In the genomic region with DNA sequence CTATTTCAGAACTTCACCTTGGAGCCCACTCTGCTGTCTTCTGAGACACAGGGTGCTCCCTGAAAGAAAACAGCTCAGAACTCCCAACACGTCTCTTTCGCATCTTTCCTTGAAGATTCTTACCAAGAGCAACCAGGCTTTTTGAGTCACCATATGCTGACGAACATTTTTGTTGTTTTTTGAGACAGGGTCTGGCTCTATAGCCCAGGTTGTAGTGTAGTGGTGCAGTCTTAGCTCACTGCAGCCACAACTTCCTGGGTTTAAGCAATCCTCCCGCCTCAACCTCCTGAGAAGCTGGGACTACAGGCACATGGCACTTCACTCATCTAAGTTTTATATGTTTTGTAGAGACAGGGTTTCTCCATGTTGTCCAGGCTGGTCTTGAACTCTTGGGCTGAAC, we compare ENCODE assay signal across 31 cellular contexts.
DNase-seq lines count a peak whose midpoint lies in the region; ATAC-seq, FAIRE-seq and TF ChIP-seq lines count a peak whose summit lies in the region.
"Had no signal": no experiment of that assay in that cellular context is flagged by ENCODE, and none has a peak within 500 bp of the region (broad histone marks: within the 10 kb centered on the region; RNA-seq: fewer than 3 reads in every experiment).

No MANE protein-coding gene starts in this region.

- no peaks in the 10 kb centered on the region for H3K27me3 ChIP-seq in HepG2 (ENCODE audit: control insufficient read depth in 1 of 2, insufficient read depth in 2 of 2, low read length in 2 of 2)
- H3K27me3 ChIP-seq: esophagus squamous epithelium, gastrocnemius medialis, neutrophil had no signal

- H3K9me3 ChIP-seq in HepG2 (ENCODE audit: low read length): no peaks in the 10 kb centered on the region
- H3K9me3 ChIP-seq: esophagus squamous epithelium, gastrocnemius medialis, neutrophil, psoas muscle had no signal

- TF ChIP-seq CTCF in natural killer cell (IDR thresholded peaks at IDR 0.05) (no peak), WTC11 (IDR thresholded peaks at IDR 0.05) (no peak), HepG2 (CRISPR knock-in tag; IDR thresholded peaks at IDR 0.05) (no peak)

- no peak overlapping the region for H3K4me2 ChIP-seq in HepG2 (ENCODE audit: low read depth, low read length)
- H3K4me2 ChIP-seq: GM23338 had no signal

- H3K36me3 Mint-ChIP-seq in natural killer cell treated with Interleukin-12 subunit alpha and Interleukin-12 subunit beta and Interleukin-15 and Interleukin-18, amount 100 ng/mL, for 72 hours: no peaks in the 10 kb centered on the region
- no peaks in the 10 kb centered on the region for H3K36me3 Mint-ChIP-seq in natural killer cell
- H3K36me3 Mint-ChIP-seq in WTC11: peaks cover 11% of the 10 kb centered on the region; the same call in 1 of the 2 replicates

- no peaks in the 10 kb centered on the region for H4K20me1 ChIP-seq in HepG2 (ENCODE audit: insufficient read depth, low read length)

- no peak overlapping the region for H3K9ac ChIP-seq in HepG2 (ENCODE audit: insufficient read depth, low read depth, low read length)

- H3K27ac ChIP-seq in HepG2 (ENCODE audit: extremely low read length, insufficient read depth, low read length): no peak overlapping the region
- H3K27ac ChIP-seq: gastrocnemius medialis, neutrophil, psoas muscle had no signal

- 96% methylated on average over 4 of the region's 4 CpGs for WGBS in HepG2 (ENCODE audit: low lambda C conversion rate)

- no peaks in the 10 kb centered on the region for H3K27me3 Mint-ChIP-seq in natural killer cell treated with Interleukin-12 subunit alpha and Interleukin-12 subunit beta and Interleukin-15 and Interleukin-18, amount 100 ng/mL, for 72 hours
- H3K27me3 Mint-ChIP-seq in natural killer cell (ENCODE audit: low read depth in 2 of 2): no peaks in the 10 kb centered on the region
- H3K27me3 Mint-ChIP-seq in WTC11 (ENCODE audit: low read depth): no peaks in the 10 kb centered on the region
- H3K27me3 Mint-ChIP-seq: activated CD4-positive, alpha-beta memory T cell treated with anti-CD3 and anti-CD28 coated beads for 36 hours; activated naive CD4-positive, alpha-beta T cell treated with anti-CD3 and anti-CD28 coated beads, Interleukin-2, amount 50 U/mL, for 24 hours; activated T-helper 17 cell treated with anti-CD3 and anti-CD28 coated beads, Interleukin-2, amount 50 U/mL, for 72 hours; CD8-positive, alpha-beta memory T cell; dendritic cell treated with granulocyte-macrophage colony-stimulating factor and Interleukin-4, amounts not matched to agents 40 ng/mL and 50 ng/mL, for 4 days; memory B cell had no signal

- H2AFZ ChIP-seq in HepG2 (ENCODE audit: low read length): no peak overlapping the region
- H2AFZ ChIP-seq: GM23338 had no signal

- BruUV-seq in HepG2 (replicated peaks; lab: Mats Ljungman, UMichigan): no TSS peak

- no peaks in the 10 kb centered on the region for H3K79me2 ChIP-seq in HepG2 (ENCODE audit: insufficient read depth, low read length)

- H3K4me3 ChIP-seq in HepG2 (replicated peaks in 1 of 3; ENCODE audit: insufficient read depth in 1 of 3, low read depth in 2 of 3, low read length in 3 of 3): no peak overlapping the region
- H3K4me3 ChIP-seq: esophagus squamous epithelium, gastrocnemius medialis, GM23338, psoas muscle had no signal

- CTCF ChIA-PET in WTC11 (lab: Charles Lee) (interaction anchor here (1.6 kb wide), 1 partner anchor 21 kb away, joined by 3 read pairs; no protein-coding TSS in a partner anchor), HepG2 (lab: Yijun Ruan, JAX; ENCODE audit: low intra/inter-chr PET ratio, low total read pairs) (no interaction called here)

- FAIRE-seq in HepG2 (lab: Jason Lieb, UNC): no peak
- FAIRE-seq: A204.1 had no signal

- no peak for DNase-seq in natural killer cell treated with Interleukin-12 subunit alpha and Interleukin-12 subunit beta and Interleukin-15 and Interleukin-18, amount 100 ng/mL, for 72 hours (ENCODE audit: low spot score)
- DNase-seq in natural killer cell (no peak), WTC11 (ENCODE audit: low spot score) (no peak), HepG2 (ENCODE audit: low spot score) (no peak), NCI-H2029 (lab: John Stamatoyannopoulos, UW) (no peak), NCI-H1417 (lab: John Stamatoyannopoulos, UW) (no peak)
- no peak for DNase-seq in activated CD4-positive, alpha-beta T cell treated with anti-CD3 and anti-CD28 coated beads for 4 hours
- DNase-seq: activated CD4-positive, alpha-beta memory T cell treated with anti-CD3 and anti-CD28 coated beads for 36 hours; activated CD4-positive, CD25-positive, alpha-beta regulatory T cell; activated CD8-positive, alpha-beta memory T cell treated with anti-CD3 and anti-CD28 coated beads, Interleukin-2, amount 50 U/mL, for 48 hours; caudate nucleus; CD8-positive, alpha-beta memory T cell; DMS153; esophagus squamous epithelium; gastrocnemius medialis; hippocampal formation; NCI-H1436; NCI-H446 treated with DMSO at 0.1 percent for 48 hours; NCI-H82; psoas muscle; stimulated activated naive CD4-positive, alpha-beta T cell; SW 1271; T1000 had no signal

- H3K36me3 ChIP-seq in HepG2 (replicated peaks in 1 of 2; ENCODE audit: control insufficient read depth in 1 of 2, insufficient read depth in 2 of 2, low read length in 2 of 2): peaks cover 6 to 16% of the 10 kb centered on the region in 2 experiments
- H3K36me3 ChIP-seq: neutrophil had no signal

- peaks cover 9% of the 10 kb centered on the region for H3K4me1 ChIP-seq in HepG2 (ENCODE audit: insufficient read depth, low read length)
- H3K4me1 ChIP-seq: esophagus squamous epithelium had no signal

- TF ChIP-seq POLR2A in HepG2 (IDR thresholded peaks at IDR 0.05; ENCODE audit: insufficient read depth in 1 of 2, low read depth in 2 of 2, low read length in 2 of 2): no peak

- no peaks in the 10 kb centered on the region for H3K9me3 Mint-ChIP-seq in natural killer cell treated with Interleukin-12 subunit alpha and Interleukin-12 subunit beta and Interleukin-15 and Interleukin-18, amount 100 ng/mL, for 72 hours
- H3K9me3 Mint-ChIP-seq in natural killer cell (no peaks in the 10 kb centered on the region), WTC11 (no peaks in the 10 kb centered on the region)
- H3K9me3 Mint-ChIP-seq: activated naive CD4-positive, alpha-beta T cell treated with anti-CD3 and anti-CD28 coated beads, Interleukin-2, amount 50 U/mL, for 24 hours; activated T-helper 17 cell treated with anti-CD3 and anti-CD28 coated beads, Interleukin-2, amount 50 U/mL, for 72 hours; dendritic cell treated with granulocyte-macrophage colony-stimulating factor and Interleukin-4, amounts not matched to agents 40 ng/mL and 50 ng/mL, for 4 days; GM23338; memory B cell had no signal

- in situ Hi-C loops in HepG2 (cut with HindIII; ENCODE audit: extremely low pct_ligation_motif_present, low pct_unique_long_range_greater_than_20kb): no loop called here

- intact Hi-C loops in natural killer cell (cut with micrococcal nuclease) (no loop called here), HepG2 (cut with micrococcal nuclease; ENCODE audit: unreplicated experiment) (no loop called here)

- TF ChIP-seq EP300 in HepG2 (IDR thresholded peaks at IDR 0.05; ENCODE audit: low read depth in 2 of 2, low read length in 2 of 2) (no peak), HepG2 (CRISPR knock-in tag; IDR thresholded peaks at IDR 0.05; ENCODE audit: borderline replicate concordance) (no peak)

- POLR2A ChIA-PET in WTC11 (lab: Charles Lee): no interaction called here
- POLR2A ChIA-PET in HepG2 (lab: Yijun Ruan, JAX): interaction anchor here (0.7 kb wide), 1 partner anchor 69 kb away, joined by 3 read pairs; a partner anchor contains a TSS

- ATAC-seq in natural killer cell treated with Interleukin-12 subunit alpha and Interleukin-12 subunit beta and Interleukin-15 and Interleukin-18, amount 100 ng/mL, for 72 hours: peak; percentile 39 to 57
- ATAC-seq in natural killer cell (no peak), WTC11 (no peak), HepG2 (no peak), HG02798 (IDR thresholded peaks at IDR 0.05; ENCODE audit: poor library complexity, unreplicated experiment) (no peak)
- ATAC-seq: activated T-helper 17 cell treated with anti-CD3 and anti-CD28 coated beads, Interleukin-2, amount 50 U/mL, for 72 hours; gastrocnemius medialis; GM23338 had no signal

- no peak for TF ChIP-seq RAD21 in HepG2 (CRISPR knock-in tag; IDR thresholded peaks at IDR 0.05)

- H3K27ac Mint-ChIP-seq in natural killer cell treated with Interleukin-12 subunit alpha and Interleukin-12 subunit beta and Interleukin-15 and Interleukin-18, amount 100 ng/mL, for 72 hours: no peak overlapping the region
- no peak overlapping the region for H3K27ac Mint-ChIP-seq in natural killer cell
- no peak overlapping the region for H3K27ac Mint-ChIP-seq in WTC11
- H3K27ac Mint-ChIP-seq: activated CD4-positive, alpha-beta memory T cell treated with anti-CD3 and anti-CD28 coated beads for 36 hours; activated naive CD4-positive, alpha-beta T cell treated with anti-CD3 and anti-CD28 coated beads, Interleukin-2, amount 50 U/mL, for 24 hours; activated T-helper 17 cell treated with anti-CD3 and anti-CD28 coated beads, Interleukin-2, amount 50 U/mL, for 72 hours; CD8-positive, alpha-beta memory T cell; dendritic cell treated with granulocyte-macrophage colony-stimulating factor and Interleukin-4, amounts not matched to agents 40 ng/mL and 50 ng/mL, for 4 days; GM23338; memory B cell had no signal

- no peak overlapping the region for H3K4me3 Mint-ChIP-seq in natural killer cell treated with Interleukin-12 subunit alpha and Interleukin-12 subunit beta and Interleukin-15 and Interleukin-18, amount 100 ng/mL, for 72 hours
- H3K4me3 Mint-ChIP-seq in natural killer cell (no peak overlapping the region), WTC11 (no peak overlapping the region)
- H3K4me3 Mint-ChIP-seq: activated CD4-positive, alpha-beta memory T cell treated with anti-CD3 and anti-CD28 coated beads for 36 hours; activated naive CD4-positive, alpha-beta T cell treated with anti-CD3 and anti-CD28 coated beads, Interleukin-2, amount 50 U/mL, for 24 hours; activated T-helper 17 cell treated with anti-CD3 and anti-CD28 coated beads, Interleukin-2, amount 50 U/mL, for 72 hours; CD8-positive, alpha-beta memory T cell; dendritic cell treated with granulocyte-macrophage colony-stimulating factor and Interleukin-4, amounts not matched to agents 40 ng/mL and 50 ng/mL, for 4 days; GM23338; memory B cell had no signal

- peaks cover 0 to 12% of the 10 kb centered on the region in 2 donors for H3K4me1 Mint-ChIP-seq in natural killer cell treated with Interleukin-12 subunit alpha and Interleukin-12 subunit beta and Interleukin-15 and Interleukin-18, amount 100 ng/mL, for 72 hours (ENCODE audit: low read depth in 2 of 2)
- H3K4me1 Mint-ChIP-seq in natural killer cell (no peaks in the 10 kb centered on the region), WTC11 (peaks cover 7% of the 10 kb centered on the region)
- H3K4me1 Mint-ChIP-seq: activated naive CD4-positive, alpha-beta T cell treated with anti-CD3 and anti-CD28 coated beads, Interleukin-2, amount 50 U/mL, for 24 hours; activated T-helper 17 cell treated with anti-CD3 and anti-CD28 coated beads, Interleukin-2, amount 50 U/mL, for 72 hours; CD8-positive, alpha-beta memory T cell; memory B cell had no signal

TF ChIP-seq in WTC11, 78 proteins besides CTCF, POLR2A, EP300 and RAD21 (continues in another document):
- TF ChIP-seq SP1 (CRISPR knock-in tag; conservative IDR thresholded peaks at IDR 0.05): no peak

TF ChIP-seq in HepG2, 621 proteins besides CTCF, POLR2A, EP300 and RAD21 (continues in another document):
- no peak for TF ChIP-seq ARHGAP35 (CRISPR knock-in tag; IDR thresholded peaks at IDR 0.05; ENCODE audit: borderline replicate concordance)

Comparison
In these comparisons a context has a peak if more than half of its experiments do, and no peak if none do; other contexts are left out.
1. ATAC-seq: peak in natural killer cell treated with Interleukin-12 subunit alpha and Interleukin-12 subunit beta and Interleukin-15 and Interleukin-18, amount 100 ng/mL, for 72 hours (2 of 2); none in natural killer cell (0 of 3), WTC11 (single experiment), HepG2 (single experiment) and HG02798 (single experiment).